28 cellular contexts compared by ENCODE assay signal in the genomic region with DNA sequence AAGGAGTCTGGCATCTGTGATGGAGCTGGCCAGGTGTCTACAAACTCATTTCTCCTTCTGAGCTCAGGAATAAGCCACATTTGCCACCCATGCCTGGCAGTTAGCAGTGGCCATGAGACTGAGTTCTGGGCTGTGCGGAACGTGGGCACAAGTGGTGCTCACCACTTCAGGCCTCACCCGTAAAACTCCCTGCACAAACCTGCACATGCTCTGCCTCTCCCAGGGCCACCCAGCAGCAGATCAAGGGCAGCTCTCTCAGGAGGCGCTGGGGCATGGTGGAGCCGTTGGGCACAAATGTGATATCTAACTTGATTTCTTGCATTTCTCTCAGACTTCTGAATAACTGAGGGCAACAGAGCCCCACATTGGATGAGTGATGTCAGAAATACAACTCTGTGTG.
"Had no signal": no experiment of that assay in that cellular context is flagged by ENCODE, and none has a peak within 500 bp of the region (broad histone marks: within the 10 kb centered on the region; RNA-seq: fewer than 3 reads in every experiment).

No MANE protein-coding gene starts in this region.

- FAIRE-seq: colon had no signal

- H3K4me3 Mint-ChIP-seq: activated CD4-positive, alpha-beta T cell treated with anti-CD3 and anti-CD28 coated beads for 36 hours; activated CD4-positive, alpha-beta T cell treated with anti-CD3 and anti-CD28 coated beads, Interleukin-2, amount 10 ng/mL, durations not matched to agents 7 days and 5 days; activated CD8-positive, alpha-beta T cell treated with anti-CD3 and anti-CD28 coated beads for 36 hours; activated naive CD4-positive, alpha-beta T cell treated with anti-CD3 and anti-CD28 coated beads for 36 hours; activated naive CD4-positive, alpha-beta T cell treated with anti-CD3 and anti-CD28 coated beads, Interleukin-2, amount 50 U/mL, for 24 hours; activated naive CD8-positive, alpha-beta T cell treated with anti-CD3 and anti-CD28 coated beads for 36 hours; activated naive CD8-positive, alpha-beta T cell treated with anti-CD3 and anti-CD28 coated beads, Interleukin-2, amount 50 U/mL, for 24 hours; activated T-cell treated with anti-CD3 and anti-CD28 coated beads, Interleukin-2, amount 50 U/mL, for 4 hours; activated T-helper 17 cell treated with anti-CD3 and anti-CD28 coated beads, Interleukin-2, amount 50 U/mL, for 72 hours; effector memory CD8-positive, alpha-beta T cell had no signal

- H3K27me3 Mint-ChIP-seq: activated CD4-positive, alpha-beta T cell treated with anti-CD3 and anti-CD28 coated beads for 36 hours; activated naive CD4-positive, alpha-beta T cell treated with anti-CD3 and anti-CD28 coated beads, Interleukin-2, amount 50 U/mL, for 24 hours; activated naive CD8-positive, alpha-beta T cell treated with anti-CD3 and anti-CD28 coated beads for 36 hours had no signal

- H3K36me3 ChIP-seq: adrenal gland, esophagus squamous epithelium, gastroesophageal sphincter had no signal

- H3K4me3 ChIP-seq: adrenal gland, body of pancreas, esophagus squamous epithelium, gastroesophageal sphincter had no signal

- H3K9me3 ChIP-seq: adrenal gland, body of pancreas, esophagus squamous epithelium, gastroesophageal sphincter had no signal

- H3K27ac Mint-ChIP-seq: activated CD4-positive, alpha-beta T cell treated with anti-CD3 and anti-CD28 coated beads for 36 hours; activated CD4-positive, alpha-beta T cell treated with anti-CD3 and anti-CD28 coated beads, Interleukin-2, amount 10 ng/mL, durations not matched to agents 7 days and 5 days; activated CD8-positive, alpha-beta T cell treated with anti-CD3 and anti-CD28 coated beads for 36 hours; activated naive CD4-positive, alpha-beta T cell treated with anti-CD3 and anti-CD28 coated beads for 36 hours; activated naive CD4-positive, alpha-beta T cell treated with anti-CD3 and anti-CD28 coated beads, Interleukin-2, amount 50 U/mL, for 24 hours; activated naive CD8-positive, alpha-beta T cell treated with anti-CD3 and anti-CD28 coated beads for 36 hours; activated naive CD8-positive, alpha-beta T cell treated with anti-CD3 and anti-CD28 coated beads, Interleukin-2, amount 50 U/mL, for 24 hours; activated T-helper 17 cell treated with anti-CD3 and anti-CD28 coated beads, Interleukin-2, amount 50 U/mL, for 72 hours; effector memory CD8-positive, alpha-beta T cell had no signal

- H3K36me3 Mint-ChIP-seq: activated naive CD8-positive, alpha-beta T cell treated with anti-CD3 and anti-CD28 coated beads for 36 hours had no signal

- H3K4me1 ChIP-seq: adrenal gland, body of pancreas had no signal

- H3K9me3 Mint-ChIP-seq: activated naive CD4-positive, alpha-beta T cell treated with anti-CD3 and anti-CD28 coated beads for 36 hours; activated T-cell treated with anti-CD3 and anti-CD28 coated beads, Interleukin-2, amount 50 U/mL, for 4 hours; effector memory CD8-positive, alpha-beta T cell had no signal

- ATAC-seq: activated CD4-positive, alpha-beta T cell treated with anti-CD3 and anti-CD28 coated beads for 36 hours; activated CD8-positive, alpha-beta T cell treated with anti-CD3 and anti-CD28 coated beads for 36 hours; activated naive CD8-positive, alpha-beta T cell treated with anti-CD3 and anti-CD28 coated beads, Interleukin-2, amount 50 U/mL, for 24 hours; activated T-cell treated with anti-CD3 and anti-CD28 coated beads, Interleukin-2, amount 50 U/mL, for 4 hours; activated T-helper 17 cell treated with anti-CD3 and anti-CD28 coated beads, Interleukin-2, amount 50 U/mL, for 72 hours; body of pancreas; effector memory CD8-positive, alpha-beta T cell; gastroesophageal sphincter had no signal

- H3K27ac ChIP-seq: adrenal gland, body of pancreas, esophagus squamous epithelium, gastroesophageal sphincter had no signal

- DNase-seq: activated CD4-positive, alpha-beta T cell treated with anti-CD3 and anti-CD28 coated beads for 36 hours; activated CD4-positive, alpha-beta T cell treated with anti-CD3 and anti-CD28 coated beads, Interleukin-2, amount 10 ng/mL, durations not matched to agents 7 days and 5 days; activated CD4-positive, alpha-beta T cell treated with anti-CD3 and anti-CD28 coated beads, Interleukin-2, amount 50 U/mL, for 4 hours; activated CD4-positive, CD25-positive, alpha-beta regulatory T cell; activated CD4-positive, CD25-positive, alpha-beta regulatory T cell treated with anti-CD3 and anti-CD28 coated beads, Interleukin-2, amount 50 U/mL, for 72 hours; activated CD8-positive, alpha-beta memory T cell treated with anti-CD3 and anti-CD28 coated beads for 24 hours; activated CD8-positive, alpha-beta T cell treated with anti-CD3 and anti-CD28 coated beads for 36 hours; activated effector memory CD4-positive, alpha-beta T cell treated with anti-CD3 and anti-CD28 coated beads, Interleukin-2, amount 50 U/mL, for 16 hours; activated naive CD4-positive, alpha-beta T cell treated with anti-CD3 and anti-CD28 coated beads for 36 hours; activated naive CD8-positive, alpha-beta T cell treated with anti-CD3 and anti-CD28 coated beads for 36 hours; activated naive CD8-positive, alpha-beta T cell treated with anti-CD3 and anti-CD28 coated beads, Interleukin-2, amount 50 U/mL, for 24 hours; activated T-cell treated with anti-CD3 and anti-CD28 coated beads, Interleukin-2, amount 50 U/mL, for 4 hours; adrenal gland; amygdala; aorta; body of pancreas; cortex of kidney; dermis blood vessel endothelial cell; effector CD4-positive, alpha-beta T cell; effector memory CD8-positive, alpha-beta T cell; erythroblast; esophagus squamous epithelium; foreskin melanocyte; T-helper 2 cell had no signal
